Comparison of ENCODE assay signal across 27 cellular contexts in the genomic region with DNA sequence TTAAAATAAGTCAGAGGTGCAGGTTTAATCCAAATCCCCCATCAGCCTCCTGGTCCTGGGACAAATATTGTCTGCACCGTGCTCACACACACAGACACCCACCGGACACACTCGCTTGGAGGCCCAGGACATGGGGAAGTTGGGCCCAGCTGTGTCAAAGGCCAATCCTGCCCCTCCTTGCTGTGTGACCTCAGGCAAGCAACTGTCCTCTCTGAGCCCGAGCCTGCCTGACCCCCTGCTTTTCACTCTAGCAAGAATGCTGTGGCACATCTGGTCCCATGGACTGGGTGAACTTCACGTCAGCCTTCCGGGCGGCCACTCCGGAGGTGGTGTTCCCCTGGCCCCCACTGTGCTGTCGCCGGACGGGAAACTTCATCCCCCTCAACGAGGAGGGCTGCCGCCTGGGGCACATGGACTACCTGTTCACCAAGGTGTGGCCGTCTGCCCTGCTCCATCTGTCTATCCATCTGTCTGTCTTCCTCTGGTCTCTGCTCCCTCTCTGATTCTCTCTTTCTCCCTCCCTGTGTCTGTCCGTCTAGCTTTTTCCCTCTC. TPM values are rescaled to one million over a fixed set of nuclear protein-coding genes. Genes with fewer than 3 reads are reported as not detected.
"Had no signal": no experiment of that assay in that cellular context is flagged by ENCODE, and none has a peak within 500 bp of the region (broad histone marks: within the 10 kb centered on the region; RNA-seq: fewer than 3 reads in every experiment).

No MANE protein-coding gene starts in this region.

- H3K36me3 ChIP-seq: adrenal gland had no signal

- DNase-seq: activated CD4-positive, alpha-beta T cell treated with anti-CD3 and anti-CD28 coated beads for 48 hours; activated CD4-positive, alpha-beta T cell treated with anti-CD3 and anti-CD28 coated beads, Interleukin-2, amount 50 U/mL, for 4 hours; activated CD4-positive, CD25-positive, alpha-beta regulatory T cell treated with anti-CD3 and anti-CD28 coated beads, Interleukin-2, amount 50 U/mL, for 72 hours; activated gamma-delta T cell; activated naive CD4-positive, alpha-beta T cell treated with anti-CD3 and anti-CD28 coated beads for 36 hours; activated naive CD8-positive, alpha-beta T cell treated with anti-CD3 and anti-CD28 coated beads for 36 hours; activated T-cell treated with anti-CD3 and anti-CD28 coated beads, Interleukin-2, amount 50 U/mL, for 4 hours; adrenal gland; anterior cingulate cortex; cerebellar nuclear complex; NCI-H1048; NCI-H146; NCI-H187 treated with DMSO at 0.1 percent for 48 hours; NCI-H2081 treated with DMSO at 0.1 percent for 48 hours; NCI-H226; NCI-H526; NCI-H82; SIG-M5; T-helper 17 cell; T-helper 9 cell had no signal

- H3K36me3 Mint-ChIP-seq: activated naive CD8-positive, alpha-beta T cell treated with anti-CD3 and anti-CD28 coated beads for 36 hours; WTC11 had no signal

- H3K27ac Mint-ChIP-seq: activated naive CD4-positive, alpha-beta T cell treated with anti-CD3 and anti-CD28 coated beads for 36 hours; activated naive CD8-positive, alpha-beta T cell treated with anti-CD3 and anti-CD28 coated beads for 36 hours; T-helper 17 cell; WTC11 had no signal

- H3K4me3 ChIP-seq: adrenal gland had no signal

- H3K9me3 Mint-ChIP-seq: activated naive CD4-positive, alpha-beta T cell treated with anti-CD3 and anti-CD28 coated beads for 36 hours; activated naive CD8-positive, alpha-beta T cell treated with anti-CD3 and anti-CD28 coated beads for 36 hours; activated T-cell treated with anti-CD3 and anti-CD28 coated beads, Interleukin-2, amount 50 U/mL, for 4 hours; WTC11 had no signal

- ATAC-seq: activated T-cell treated with anti-CD3 and anti-CD28 coated beads, Interleukin-2, amount 50 U/mL, for 4 hours; T-helper 17 cell; WTC11 had no signal

- H3K4me3 Mint-ChIP-seq: activated naive CD4-positive, alpha-beta T cell treated with anti-CD3 and anti-CD28 coated beads for 36 hours; activated naive CD8-positive, alpha-beta T cell treated with anti-CD3 and anti-CD28 coated beads for 36 hours; activated T-cell treated with anti-CD3 and anti-CD28 coated beads, Interleukin-2, amount 50 U/mL, for 4 hours; T-helper 17 cell; WTC11 had no signal

- H3K9me3 ChIP-seq: adrenal gland had no signal

- H3K27ac ChIP-seq: adrenal gland had no signal

RNA-seq across cellular contexts. Expression of a gene that starts 9.3 kb away (rescaled TPM):
- total RNA-seq: adrenal gland, cardiac septum, M059J, OCI-LY7, RPMI7951 had no signal

RNA-seq across cellular contexts. Expression of a gene that starts 28.7 kb away (rescaled TPM):
- total RNA-seq: LHCN-M2, M059J, NCI-H460, OCI-LY7, RPMI7951 had no signal
